Comparison of ENCODE assay signal across 19 cellular contexts in the genomic region with DNA sequence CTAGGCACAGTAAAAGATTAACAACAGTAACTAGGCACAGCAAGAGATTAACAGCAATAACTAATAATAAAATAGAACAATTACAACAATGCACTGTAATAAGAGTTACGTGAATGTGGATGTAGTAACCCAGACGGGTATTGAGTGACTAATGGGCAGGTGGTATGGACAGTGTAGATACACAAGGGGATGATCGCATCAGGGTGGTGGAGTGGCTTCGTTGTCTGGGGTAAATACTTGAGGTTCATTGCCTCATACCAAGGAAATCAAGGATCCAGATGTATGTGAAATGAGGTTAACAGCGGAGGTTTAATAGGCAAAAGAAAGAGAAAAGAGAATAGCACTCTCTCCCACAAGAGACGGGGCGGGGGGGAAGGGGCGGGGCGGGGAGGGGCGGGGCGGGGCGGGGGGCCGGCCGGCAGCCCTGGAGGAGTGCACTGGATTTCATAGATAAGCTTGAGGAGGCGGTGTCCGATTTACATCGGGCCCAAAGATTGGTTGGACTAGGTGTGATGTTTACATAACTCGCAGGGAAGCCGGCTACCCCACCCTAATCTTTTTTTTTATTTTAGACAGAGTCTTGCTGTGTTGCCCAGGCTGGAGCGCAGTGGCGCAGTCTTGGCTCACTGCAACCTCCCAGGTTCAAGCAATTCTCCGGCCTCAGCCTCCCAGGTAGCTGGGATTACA.
"Had no signal": no experiment of that assay in that cellular context is flagged by ENCODE, and none has a peak within 500 bp of the region (broad histone marks: within the 10 kb centered on the region; RNA-seq: fewer than 3 reads in every experiment).

No MANE protein-coding gene starts in this region.

- H3K27ac ChIP-seq: brain microvascular endothelial cell, heart left ventricle, left ventricle myocardium inferior, ovary, suprapubic skin had no signal

- H3K9me3 ChIP-seq: ovary had no signal

- DNase-seq: activated CD4-positive, alpha-beta T cell treated with anti-CD3 and anti-CD28 coated beads, Interleukin-2, amount 50 U/mL, for 4 hours; activated CD4-positive, CD25-positive, alpha-beta regulatory T cell treated with anti-CD3 and anti-CD28 coated beads, Interleukin-2, amount 50 U/mL, for 72 hours; activated CD8-positive, alpha-beta memory T cell treated with anti-CD3 and anti-CD28 coated beads, Interleukin-2, amount 10 ng/mL, durations not matched to agents 7 days and 5 days; activated gamma-delta T cell; activated T-cell treated with anti-CD3 and anti-CD28 coated beads, Interleukin-2, amount 50 U/mL, for 24 hours; amygdala; brain microvascular endothelial cell; cerebellar nuclear complex; esophagus squamous epithelium; foreskin melanocyte; heart left ventricle; left ventricle myocardium inferior; mesenchymal stem cell; ovary; stimulated activated CD4-positive, alpha-beta T cell treated with anti-CD3 and anti-CD28 coated beads, Interleukin-4, amount 100 ng/mL, for 1 hour; stimulated activated CD8-positive, alpha-beta memory T cell treated with anti-CD3 and anti-CD28 coated beads, Interleukin-4, amount 100 ng/mL, for 48 hours; stimulated activated naive CD8-positive, alpha-beta T cell treated with anti-CD3 and anti-CD28 coated beads, Interleukin-15, Interleukin-2, amounts not matched to agents 100 U/mL and 50 U/mL, for 24 hours; T-helper 17 cell had no signal

- H3K36me3 ChIP-seq: brain microvascular endothelial cell, esophagus squamous epithelium, heart left ventricle, left ventricle myocardium inferior, ovary, suprapubic skin had no signal

- H3K4me3 ChIP-seq: esophagus squamous epithelium, heart left ventricle, left ventricle myocardium inferior, ovary, suprapubic skin had no signal

- ATAC-seq: activated CD8-positive, alpha-beta memory T cell treated with anti-CD3 and anti-CD28 coated beads, Interleukin-2, amount 10 ng/mL, durations not matched to agents 7 days and 5 days; heart left ventricle; stimulated activated naive CD8-positive, alpha-beta T cell treated with anti-CD3 and anti-CD28 coated beads, Interleukin-15, Interleukin-2, amounts not matched to agents 100 U/mL and 50 U/mL, for 24 hours; T-helper 17 cell had no signal
